ENCODE assay signal across 19 cellular contexts in the genomic region with DNA sequence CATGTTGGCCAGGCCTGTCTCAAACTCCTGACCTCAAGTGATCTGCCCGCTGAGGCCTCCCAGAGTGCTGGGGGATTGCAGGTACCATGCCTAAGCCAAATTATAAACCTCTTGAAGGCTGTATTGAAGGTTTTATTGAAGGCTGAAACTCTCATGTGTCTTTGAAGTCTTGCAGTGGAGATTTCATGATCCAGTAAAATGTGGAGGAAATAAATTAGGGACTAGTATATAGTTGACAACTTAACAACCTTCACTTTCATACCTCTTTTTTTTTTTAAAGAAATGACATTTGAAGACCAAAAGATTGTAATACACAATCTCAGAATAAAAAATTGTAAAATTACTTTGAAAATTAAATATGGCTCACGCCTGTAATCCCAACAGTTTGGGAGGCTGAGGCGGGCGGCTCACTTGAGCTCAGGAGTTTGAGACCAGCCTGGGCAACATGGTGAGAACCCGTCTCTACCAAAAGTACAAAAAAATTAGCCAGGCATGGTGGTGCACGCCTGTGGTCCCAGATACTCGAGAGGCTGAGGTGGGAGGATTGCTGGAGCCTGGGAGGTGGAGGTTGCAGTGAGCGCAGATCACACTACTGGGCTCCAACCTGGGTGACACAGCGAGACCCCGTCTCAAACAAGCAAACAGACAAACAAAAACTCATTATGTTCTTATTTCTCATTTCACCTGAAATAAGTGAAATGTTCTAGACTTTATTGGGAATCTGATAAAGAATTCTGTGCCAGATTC.
"Had no signal": no experiment of that assay in that cellular context is flagged by ENCODE, and none has a peak within 500 bp of the region (broad histone marks: within the 10 kb centered on the region; RNA-seq: fewer than 3 reads in every experiment).

No MANE protein-coding gene starts in this region.

- DNase-seq: activated CD4-positive, alpha-beta memory T cell treated with anti-CD3 and anti-CD28 coated beads for 36 hours; activated CD8-positive, alpha-beta memory T cell treated with anti-CD3 and anti-CD28 coated beads, Interleukin-2, amount 50 U/mL, for 4 hours; aorta; brain microvascular endothelial cell; effector CD4-positive, alpha-beta T cell; heart right ventricle; left lung; mammary epithelial cell; psoas muscle; right cardiac atrium; stimulated activated CD4-positive, alpha-beta T cell treated with anti-CD3 and anti-CD28 coated beads, Interleukin-15, amount 100 ng/mL, for 24 hours; stimulated activated CD4-positive, alpha-beta T cell treated with anti-CD3 and anti-CD28 coated beads, Interleukin-2, amount 100 ng/mL, for 48 hours; testis; upper lobe of left lung; WERI-Rb-1 had no signal

- H3K4me1 ChIP-seq: psoas muscle had no signal

- H3K4me3 Mint-ChIP-seq: activated CD4-positive, alpha-beta memory T cell treated with anti-CD3 and anti-CD28 coated beads for 36 hours; activated T-helper 1 cell treated with anti-CD3 and anti-CD28 coated beads, Interleukin-12 subunit alpha, Interleukin-12 subunit beta, Interleukin-2, Interleukin-4 antibody, amounts not matched to agents 30 ng/mL and 10 ng/mL and 1 ng/mL, durations not matched to agents 14 hours and 24 hours and 36 hours had no signal

- H3K27me3 Mint-ChIP-seq: activated CD4-positive, alpha-beta memory T cell treated with anti-CD3 and anti-CD28 coated beads for 36 hours had no signal

- H3K9me3 ChIP-seq: gastroesophageal sphincter, heart right ventricle, left lung, psoas muscle, testis, upper lobe of left lung had no signal

- H3K9me3 Mint-ChIP-seq: activated CD4-positive, alpha-beta memory T cell treated with anti-CD3 and anti-CD28 coated beads for 36 hours; activated T-helper 1 cell treated with anti-CD3 and anti-CD28 coated beads, Interleukin-12 subunit alpha, Interleukin-12 subunit beta, Interleukin-2, Interleukin-4 antibody, amounts not matched to agents 30 ng/mL and 10 ng/mL and 1 ng/mL, durations not matched to agents 14 hours and 24 hours and 36 hours had no signal

- H3K27ac Mint-ChIP-seq: activated T-helper 1 cell treated with anti-CD3 and anti-CD28 coated beads, Interleukin-12 subunit alpha, Interleukin-12 subunit beta, Interleukin-2, Interleukin-4 antibody, amounts not matched to agents 30 ng/mL and 10 ng/mL and 1 ng/mL, durations not matched to agents 14 hours and 24 hours and 36 hours had no signal

- ATAC-seq: esophagus mucosa, gastroesophageal sphincter, heart right ventricle, left lung, psoas muscle, right cardiac atrium had no signal

- H3K4me3 ChIP-seq: gastroesophageal sphincter, heart right ventricle, left lung, psoas muscle, skin epidermis, testis, upper lobe of left lung had no signal

- H3K27ac ChIP-seq: brain microvascular endothelial cell, gastroesophageal sphincter, heart right ventricle, left lung, psoas muscle, testis, upper lobe of left lung, WERI-Rb-1 had no signal

- H3K27me3 ChIP-seq: brain microvascular endothelial cell, gastroesophageal sphincter, heart right ventricle, left lung, testis, upper lobe of left lung had no signal

- H3K36me3 ChIP-seq: brain microvascular endothelial cell, gastroesophageal sphincter, heart right ventricle, left lung, upper lobe of left lung had no signal
